Comparison of ENCODE assay signal across 8 cellular contexts in the genomic region with DNA sequence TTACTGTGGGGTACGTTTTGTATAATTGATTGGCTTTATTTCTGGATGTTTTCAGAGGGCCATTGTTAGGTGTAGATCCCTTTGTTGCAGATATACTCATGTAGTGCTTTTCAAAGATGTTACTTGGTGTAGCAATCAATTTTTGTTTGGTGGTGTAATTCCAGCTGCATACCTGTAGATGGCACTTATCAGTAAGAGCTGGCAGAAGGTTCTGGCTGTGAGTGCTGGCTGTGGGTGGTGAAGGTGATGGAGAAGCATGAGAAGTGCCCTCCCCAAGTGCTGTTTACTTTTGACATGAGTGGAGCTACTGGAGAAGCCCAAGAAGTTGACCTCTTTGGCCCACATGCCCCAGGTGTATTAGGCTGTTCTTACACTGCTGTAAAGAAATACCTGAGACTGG.
A peak's percentile ranks its signal among the peaks of the same experiment; 100 is the strongest.
DNase-seq lines count a peak whose midpoint lies in the region; ATAC-seq, FAIRE-seq and TF ChIP-seq lines count a peak whose summit lies in the region.

No MANE protein-coding gene starts in this region.

- no peaks in the 10 kb centered on the region for H3K4me1 ChIP-seq in PC-3 (ENCODE audit: insufficient read depth, low read length)
- H3K4me1 ChIP-seq in kidney (ENCODE audit: control insufficient read depth in 1 of 2, insufficient read depth in 1 of 2, low read depth in 1 of 2, low read length in 2 of 2), result no peaks in the 10 kb centered on the region
- H3K4me1 ChIP-seq in esophagus muscularis mucosa, result no peaks in the 10 kb centered on the region

- BruUV-seq in PC-3 (replicated peaks; lab: Mats Ljungman, UMichigan) (no TSS peak), Calu3 (replicated peaks; lab: Mats Ljungman, UMichigan) (no TSS peak)

- H3K9me3 Mint-ChIP-seq in activated naive CD4-positive, alpha-beta T cell treated with anti-CD3 and anti-CD28 coated beads, Interleukin-2, amount 10 ng/mL, durations not matched to agents 7 days and 5 days, result no peaks in the 10 kb centered on the region
- H3K9me3 Mint-ChIP-seq in activated naive CD4-positive, alpha-beta T cell treated with anti-CD3 and anti-CD28 coated beads for 36 hours, result peaks cover 9% of the 10 kb centered on the region
- H3K9me3 Mint-ChIP-seq in Calu3 (ENCODE audit: low read depth, unreplicated experiment), result peaks cover 12% of the 10 kb centered on the region

- H3K36me3 Mint-ChIP-seq in activated naive CD4-positive, alpha-beta T cell treated with anti-CD3 and anti-CD28 coated beads, Interleukin-2, amount 10 ng/mL, durations not matched to agents 7 days and 5 days, result no peaks in the 10 kb centered on the region
- no peaks in the 10 kb centered on the region for H3K36me3 Mint-ChIP-seq in activated naive CD4-positive, alpha-beta T cell treated with anti-CD3 and anti-CD28 coated beads for 36 hours (ENCODE audit: low read depth)
- H3K36me3 Mint-ChIP-seq in Calu3 (ENCODE audit: insufficient read depth, unreplicated experiment), result no peaks in the 10 kb centered on the region

- no peak overlapping the region for H3K4me2 ChIP-seq in PC-3 (ENCODE audit: low read length)

- H3K9me3 ChIP-seq in PC-3 (ENCODE audit: low read length) (peaks cover 19% of the 10 kb centered on the region), kidney (ENCODE audit: control insufficient read depth in 1 of 2, low read length in 2 of 2) (no peaks in the 10 kb centered on the region), esophagus muscularis mucosa (peaks cover 0 to 15% (median 12%) of the 10 kb centered on the region in 4 donors)

- intact Hi-C loops in activated naive CD4-positive, alpha-beta T cell treated with anti-CD3 and anti-CD28 coated beads for 36 hours (cut with micrococcal nuclease), result no loop called here
- intact Hi-C loops in PC-3 (cut with micrococcal nuclease), result loop anchor here (5.0 kb wide), 1 partner anchor 1044 kb away; no protein-coding TSS in a partner anchor
- intact Hi-C loops in kidney (cut with DNase I), result no loop called here
- intact Hi-C loops in Calu3 (cut with micrococcal nuclease; ENCODE audit: unreplicated experiment), result no loop called here
- intact Hi-C loops in esophagus muscularis mucosa (cut with DNase I), result no loop called here

- no peaks in the 10 kb centered on the region for H3K79me2 ChIP-seq in PC-3 (ENCODE audit: low read length)

- no peak overlapping the region for H3K27ac ChIP-seq in PC-3 (ENCODE audit: low read length)
- H3K27ac ChIP-seq in kidney (ENCODE audit: low read depth in 2 of 2, low read length in 2 of 2), result no peak overlapping the region
- H3K27ac ChIP-seq in esophagus muscularis mucosa (replicated peaks in 1 of 4), result no peak overlapping the region

- no peaks in the 10 kb centered on the region for H3K4me1 Mint-ChIP-seq in activated naive CD4-positive, alpha-beta T cell treated with anti-CD3 and anti-CD28 coated beads, Interleukin-2, amount 10 ng/mL, durations not matched to agents 7 days and 5 days
- H3K4me1 Mint-ChIP-seq in activated naive CD4-positive, alpha-beta T cell treated with anti-CD3 and anti-CD28 coated beads for 36 hours (ENCODE audit: low read depth), result no peaks in the 10 kb centered on the region
- no peaks in the 10 kb centered on the region for H3K4me1 Mint-ChIP-seq in Calu3 (ENCODE audit: low read depth, unreplicated experiment)

- no peak for TF ChIP-seq EP300 in esophagus muscularis mucosa (IDR thresholded peaks at IDR 0.05)

- no peaks in the 10 kb centered on the region for H3F3A ChIP-seq in PC-3 (ENCODE audit: low read length, unreplicated experiment)

- H3K36me3 ChIP-seq in PC-3 (ENCODE audit: low read depth, low read length), result no peaks in the 10 kb centered on the region
- no peaks in the 10 kb centered on the region for H3K36me3 ChIP-seq in kidney (ENCODE audit: control insufficient read depth in 1 of 2, insufficient read depth in 2 of 2, low read length in 2 of 2)
- no peaks in the 10 kb centered on the region for H3K36me3 ChIP-seq in esophagus muscularis mucosa

- peak; percentile 60 for TF ChIP-seq CTCF in PC-3 (conservative IDR thresholded peaks at IDR 0.05; ENCODE audit: low read depth, low read length)
- peak; percentile 8 for TF ChIP-seq CTCF in kidney (IDR thresholded peaks at IDR 0.05; ENCODE audit: borderline replicate concordance, extremely low read depth, insufficient read depth)
- no peak for TF ChIP-seq CTCF in Calu3 (IDR thresholded peaks at IDR 0.05; ENCODE audit: unreplicated experiment)
- TF ChIP-seq CTCF in esophagus muscularis mucosa (IDR thresholded peaks at IDR 0.05), result no peak

- no peak overlapping the region for H3K9ac ChIP-seq in PC-3 (ENCODE audit: low read length)
- no peak overlapping the region for H3K9ac ChIP-seq in kidney (ENCODE audit: low read length in 2 of 2)

- POLR2A ChIA-PET in PC-3 (lab: Charles Lee; ENCODE audit: unreplicated experiment), result no interaction called here

- H3K4me3 Mint-ChIP-seq in activated naive CD4-positive, alpha-beta T cell treated with anti-CD3 and anti-CD28 coated beads, Interleukin-2, amount 10 ng/mL, durations not matched to agents 7 days and 5 days, result no peak overlapping the region
- no peak overlapping the region for H3K4me3 Mint-ChIP-seq in activated naive CD4-positive, alpha-beta T cell treated with anti-CD3 and anti-CD28 coated beads for 36 hours
- H3K4me3 Mint-ChIP-seq in Calu3 (ENCODE audit: low read depth, unreplicated experiment), result no peak overlapping the region

- no peak overlapping the region for H2AFZ ChIP-seq in PC-3 (ENCODE audit: low read length)

- ATAC-seq in HG02642 (IDR thresholded peaks at IDR 0.05; ENCODE audit: poor library complexity, unreplicated experiment) (peak; percentile 83), PC-3 (no peak)

- H3K27me3 Mint-ChIP-seq in activated naive CD4-positive, alpha-beta T cell treated with anti-CD3 and anti-CD28 coated beads, Interleukin-2, amount 10 ng/mL, durations not matched to agents 7 days and 5 days, result no peaks in the 10 kb centered on the region
- peaks cover 33% of the 10 kb centered on the region for H3K27me3 Mint-ChIP-seq in activated naive CD4-positive, alpha-beta T cell treated with anti-CD3 and anti-CD28 coated beads for 36 hours (ENCODE audit: low read depth)
- H3K27me3 Mint-ChIP-seq in Calu3 (ENCODE audit: unreplicated experiment), result no peaks in the 10 kb centered on the region

- CTCF ChIA-PET in activated naive CD4-positive, alpha-beta T cell treated with anti-CD3 and anti-CD28 coated beads, Interleukin-2, amount 10 ng/mL, durations not matched to agents 7 days and 5 days (lab: Charles Lee), result interaction anchor here (0.8 kb wide), 1 partner anchor 570 kb away, joined by 3 read pairs; no protein-coding TSS in a partner anchor
- CTCF ChIA-PET in activated naive CD4-positive, alpha-beta T cell treated with anti-CD3 and anti-CD28 coated beads for 36 hours (lab: Charles Lee), result interaction anchor here (1.4 to 1.6 kb wide), 2 partner anchors 9 to 569 kb away, joined by 3 to 5 read pairs; no protein-coding TSS in a partner anchor
- CTCF ChIA-PET in PC-3 (lab: Charles Lee) (no interaction called here), Calu3 (lab: Charles Lee) (no interaction called here)

- H3K9me2 ChIP-seq in PC-3 (replicated peaks; ENCODE audit: low read length), result no peaks in the 10 kb centered on the region

- FAIRE-seq in kidney (lab: Jason Lieb, UNC), result no peak

- no peak overlapping the region for H3K27ac Mint-ChIP-seq in activated naive CD4-positive, alpha-beta T cell treated with anti-CD3 and anti-CD28 coated beads, Interleukin-2, amount 10 ng/mL, durations not matched to agents 7 days and 5 days
- no peak overlapping the region for H3K27ac Mint-ChIP-seq in activated naive CD4-positive, alpha-beta T cell treated with anti-CD3 and anti-CD28 coated beads for 36 hours
- no peak overlapping the region for H3K27ac Mint-ChIP-seq in Calu3 (ENCODE audit: unreplicated experiment)

- no peak for TF ChIP-seq POLR2A in esophagus muscularis mucosa (IDR thresholded peaks at IDR 0.05; ENCODE audit: low read depth)

- no peaks in the 10 kb centered on the region for H4K20me1 ChIP-seq in PC-3 (ENCODE audit: low read length)

- H3K4me3 ChIP-seq in PC-3 (ENCODE audit: low read length), result no peak overlapping the region
- no peak overlapping the region for H3K4me3 ChIP-seq in kidney (ENCODE audit: low read length in 2 of 2)
- no peak overlapping the region for H3K4me3 ChIP-seq in esophagus muscularis mucosa

- peak; percentile 25 for DNase-seq in activated naive CD4-positive, alpha-beta T cell treated with anti-CD3 and anti-CD28 coated beads, Interleukin-2, amount 10 ng/mL, durations not matched to agents 7 days and 5 days
- no peak for DNase-seq in activated naive CD4-positive, alpha-beta T cell treated with anti-CD3 and anti-CD28 coated beads for 36 hours
- DNase-seq in PC-3 (peak; percentile 38), kidney (peak; percentile 11), Calu3 (no peak), GF-D8 (lab: John Stamatoyannopoulos, UW) (no peak), esophagus muscularis mucosa (ENCODE audit: extremely low spot score) (no peak)

- 38% methylated on average over 1 of the region's 1 CpG for WGBS in esophagus muscularis mucosa

- no peaks in the 10 kb centered on the region for H3K27me3 ChIP-seq in PC-3 (ENCODE audit: low read length)
- no peaks in the 10 kb centered on the region for H3K27me3 ChIP-seq in esophagus muscularis mucosa

Comparison
In these comparisons a context has a peak if more than half of its experiments do, and no peak if none do; other contexts are left out.
1. DNase-seq: peak in activated naive CD4-positive, alpha-beta T cell treated with anti-CD3 and anti-CD28 coated beads, Interleukin-2, amount 10 ng/mL, durations not matched to agents 7 days and 5 days (single experiment), PC-3 (single experiment) and kidney (single experiment); none in activated naive CD4-positive, alpha-beta T cell treated with anti-CD3 and anti-CD28 coated beads for 36 hours (single experiment), Calu3 (single experiment), GF-D8 (single experiment) and esophagus muscularis mucosa (single experiment).
2. CTCF ChIP-seq: peak in PC-3 (single experiment) and kidney (single experiment); none in Calu3 (single experiment) and esophagus muscularis mucosa (0 of 3).
3. CTCF ChIA-PET loops: an anchor here in activated naive CD4-positive, alpha-beta T cell treated with anti-CD3 and anti-CD28 coated beads, Interleukin-2, amount 10 ng/mL, durations not matched to agents 7 days and 5 days (0.8 kb wide) and activated naive CD4-positive, alpha-beta T cell treated with anti-CD3 and anti-CD28 coated beads for 36 hours (1.4 to 1.6 kb wide); none called in PC-3 and Calu3.